Comparison of ENCODE assay signal across 26 cellular contexts in the genomic region with DNA sequence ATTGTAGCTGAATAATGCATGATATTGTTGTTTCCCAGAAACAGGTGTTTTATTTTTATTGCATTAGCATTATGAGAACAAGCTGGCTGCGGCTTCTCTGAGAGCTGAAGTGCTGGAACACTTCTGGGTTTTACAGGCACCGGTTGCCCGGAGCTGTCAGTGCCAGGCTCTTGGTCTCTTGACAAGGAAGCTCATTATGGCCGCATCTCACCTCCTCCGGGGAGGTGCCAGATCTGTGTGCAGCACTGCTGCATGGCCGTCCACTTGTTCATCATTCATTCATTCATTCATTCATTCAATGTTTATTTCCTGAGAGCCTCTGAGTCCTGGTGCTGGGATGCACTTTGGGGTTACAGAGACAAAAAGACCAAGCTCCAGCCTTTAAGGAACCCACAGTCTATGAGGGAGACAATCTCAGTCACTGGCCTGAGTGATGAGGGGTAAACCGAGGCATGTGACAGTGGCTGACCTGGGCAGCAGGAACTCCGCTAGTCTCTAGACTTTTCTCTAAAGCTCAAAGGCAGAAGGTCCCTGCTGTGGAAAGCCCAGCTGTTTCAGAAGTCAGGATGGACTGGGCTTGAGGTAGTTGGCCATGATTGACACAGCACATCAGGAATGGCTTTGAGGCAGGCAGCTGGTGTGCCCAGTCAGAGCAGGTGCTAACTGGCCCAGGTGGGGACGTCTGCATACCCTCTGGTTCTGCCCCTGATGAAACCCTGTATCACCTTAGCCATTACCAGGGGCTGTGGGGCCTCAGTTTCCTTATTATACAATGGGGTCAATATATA.
"Had no signal": no experiment of that assay in that cellular context is flagged by ENCODE, and none has a peak within 500 bp of the region (broad histone marks: within the 10 kb centered on the region; RNA-seq: fewer than 3 reads in every experiment).

No MANE protein-coding gene starts in this region.

- H3K27ac ChIP-seq: breast epithelium, colonic mucosa, esophagus muscularis mucosa, gastrocnemius medialis, neural progenitor cell, prostate gland, transverse colon had no signal

- H3K4me3 Mint-ChIP-seq: activated CD4-positive, alpha-beta T cell treated with anti-CD3 and anti-CD28 coated beads, Interleukin-2, amount 10 ng/mL, durations not matched to agents 24 days and 14 days; activated CD8-positive, alpha-beta T cell treated with anti-CD3 and anti-CD28 coated beads, Interleukin-2, amount 10 ng/mL, durations not matched to agents 7 days and 5 days; activated naive CD8-positive, alpha-beta T cell treated with anti-CD3 and anti-CD28 coated beads for 36 hours; activated T-cell treated with anti-CD3 and anti-CD28 coated beads, Interleukin-2, amount 50 U/mL, for 24 hours; activated T-helper 17 cell treated with anti-CD3 and anti-CD28 coated beads, Interleukin-2, amount 50 U/mL, for 72 hours; effector memory CD8-positive, alpha-beta T cell; naive B cell; stimulated activated naive CD8-positive, alpha-beta T cell treated with anti-CD3 and anti-CD28 coated beads, Interleukin-15, Interleukin-2, amounts not matched to agents 100 ng/mL and 50 ng/mL, for 24 hours had no signal

- H3K4me1 Mint-ChIP-seq: activated CD4-positive, alpha-beta T cell treated with anti-CD3 and anti-CD28 coated beads, Interleukin-2, amount 10 ng/mL, durations not matched to agents 24 days and 14 days; activated naive CD8-positive, alpha-beta T cell treated with anti-CD3 and anti-CD28 coated beads for 36 hours; activated T-helper 17 cell treated with anti-CD3 and anti-CD28 coated beads, Interleukin-2, amount 50 U/mL, for 72 hours had no signal

- H3K36me3 Mint-ChIP-seq: activated naive CD8-positive, alpha-beta T cell treated with anti-CD3 and anti-CD28 coated beads for 36 hours; naive B cell; neural progenitor cell had no signal

- H3K27me3 Mint-ChIP-seq: activated CD4-positive, alpha-beta T cell treated with anti-CD3 and anti-CD28 coated beads, Interleukin-2, amount 10 ng/mL, durations not matched to agents 24 days and 14 days; activated naive CD8-positive, alpha-beta T cell treated with anti-CD3 and anti-CD28 coated beads for 36 hours; activated T-cell treated with anti-CD3 and anti-CD28 coated beads, Interleukin-2, amount 50 U/mL, for 24 hours; activated T-helper 17 cell treated with anti-CD3 and anti-CD28 coated beads, Interleukin-2, amount 50 U/mL, for 72 hours; stimulated activated naive CD8-positive, alpha-beta T cell treated with anti-CD3 and anti-CD28 coated beads, Interleukin-15, Interleukin-2, amounts not matched to agents 100 ng/mL and 50 ng/mL, for 24 hours had no signal

- DNase-seq: activated CD4-positive, alpha-beta T cell treated with anti-CD3 and anti-CD28 coated beads, Interleukin-2, amount 10 ng/mL, durations not matched to agents 24 days and 14 days; activated CD8-positive, alpha-beta memory T cell treated with anti-CD3 and anti-CD28 coated beads, Interleukin-2, amount 50 U/mL, for 4 hours; activated CD8-positive, alpha-beta T cell treated with anti-CD3 and anti-CD28 coated beads, Interleukin-2, amount 10 ng/mL, durations not matched to agents 7 days and 5 days; activated naive CD4-positive, alpha-beta T cell treated with Interleukin-2 at 50 U/mL for 16 hours; activated naive CD8-positive, alpha-beta T cell treated with anti-CD3 and anti-CD28 coated beads for 36 hours; activated T-cell treated with anti-CD3 and anti-CD28 coated beads, Interleukin-2, amount 50 U/mL, for 24 hours; colonic mucosa; effector memory CD8-positive, alpha-beta T cell; gastrocnemius medialis; left cardiac atrium; mesenchymal stem cell; mucosa of descending colon; naive B cell; stimulated activated CD4-positive, alpha-beta T cell treated with anti-CD3 and anti-CD28 coated beads, Interleukin-12 subunit alpha, Interleukin-12 subunit beta, amount 100 ng/mL, for 4 hours; stimulated activated CD4-positive, alpha-beta T cell treated with anti-CD3 and anti-CD28 coated beads, Interleukin-4, amount 100 ng/mL, for 4 hours; substantia nigra; T-helper 2 cell; transverse colon had no signal

- H3K9me3 ChIP-seq: breast epithelium, colonic mucosa, esophagus muscularis mucosa, gastrocnemius medialis, mucosa of descending colon, ovary, prostate gland, transverse colon had no signal

- ATAC-seq: activated CD8-positive, alpha-beta T cell treated with anti-CD3 and anti-CD28 coated beads, Interleukin-2, amount 10 ng/mL, durations not matched to agents 7 days and 5 days; activated T-helper 17 cell treated with anti-CD3 and anti-CD28 coated beads, Interleukin-2, amount 50 U/mL, for 72 hours; effector memory CD8-positive, alpha-beta T cell; gastrocnemius medialis; left cardiac atrium; mucosa of descending colon had no signal

- H3K27ac Mint-ChIP-seq: activated CD4-positive, alpha-beta T cell treated with anti-CD3 and anti-CD28 coated beads, Interleukin-2, amount 10 ng/mL, durations not matched to agents 24 days and 14 days; activated CD8-positive, alpha-beta T cell treated with anti-CD3 and anti-CD28 coated beads, Interleukin-2, amount 10 ng/mL, durations not matched to agents 7 days and 5 days; activated naive CD8-positive, alpha-beta T cell treated with anti-CD3 and anti-CD28 coated beads for 36 hours; activated T-cell treated with anti-CD3 and anti-CD28 coated beads, Interleukin-2, amount 50 U/mL, for 24 hours; activated T-helper 17 cell treated with anti-CD3 and anti-CD28 coated beads, Interleukin-2, amount 50 U/mL, for 72 hours; effector memory CD8-positive, alpha-beta T cell; stimulated activated naive CD8-positive, alpha-beta T cell treated with anti-CD3 and anti-CD28 coated beads, Interleukin-15, Interleukin-2, amounts not matched to agents 100 ng/mL and 50 ng/mL, for 24 hours had no signal

- H3K4me3 ChIP-seq: breast epithelium, colonic mucosa, dorsolateral prefrontal cortex, esophagus muscularis mucosa, gastrocnemius medialis, mucosa of descending colon, neural progenitor cell, ovary, prostate gland, transverse colon had no signal

- H3K9me3 Mint-ChIP-seq: activated CD4-positive, alpha-beta T cell treated with anti-CD3 and anti-CD28 coated beads, Interleukin-2, amount 10 ng/mL, durations not matched to agents 24 days and 14 days; activated naive CD8-positive, alpha-beta T cell treated with anti-CD3 and anti-CD28 coated beads for 36 hours; activated T-cell treated with anti-CD3 and anti-CD28 coated beads, Interleukin-2, amount 50 U/mL, for 24 hours; activated T-helper 17 cell treated with anti-CD3 and anti-CD28 coated beads, Interleukin-2, amount 50 U/mL, for 72 hours; effector memory CD8-positive, alpha-beta T cell; naive B cell; neural progenitor cell; stimulated activated naive CD8-positive, alpha-beta T cell treated with anti-CD3 and anti-CD28 coated beads, Interleukin-15, Interleukin-2, amounts not matched to agents 100 ng/mL and 50 ng/mL, for 24 hours had no signal

- H3K27me3 ChIP-seq: colonic mucosa, dorsolateral prefrontal cortex, esophagus muscularis mucosa, gastrocnemius medialis, neural progenitor cell, ovary, transverse colon had no signal

- H3K36me3 ChIP-seq: breast epithelium, colonic mucosa, gastrocnemius medialis, neural progenitor cell, ovary, prostate gland, transverse colon had no signal

- H3K4me1 ChIP-seq: colonic mucosa, neural progenitor cell, prostate gland had no signal
